8 cellular contexts compared by ENCODE assay signal in genomic region chr3:10140996-10141546, GRCh38.
DNase-seq lines count a peak whose midpoint lies in the region; ATAC-seq and TF ChIP-seq lines count a peak whose summit lies in the region.

No MANE protein-coding gene starts in this region.

- TF ChIP-seq CTCF in C4-2B (conservative IDR thresholded peaks at IDR 0.05) (no peak), NB4 (IDR thresholded peaks at IDR 0.05; ENCODE audit: low read depth, low read length) (no peak)

- no peaks in the 10 kb centered on the region for H3K9me3 Mint-ChIP-seq in effector memory CD8-positive, alpha-beta T cell

- H3K36me3 ChIP-seq in neuron (ENCODE audit: insufficient read depth, low read length), result peaks cover 14% of the 10 kb centered on the region

- no peak for TF ChIP-seq POLR2A in NB4 (IDR thresholded peaks at IDR 0.05; ENCODE audit: extremely low read depth, insufficient read length)

- H3K27me3 Mint-ChIP-seq in effector memory CD8-positive, alpha-beta T cell, result no peaks in the 10 kb centered on the region

- H2AFZ ChIP-seq in neuron (ENCODE audit: low read depth, low read length), result peak overlapping the region; percentile 84

- peak overlapping the region; percentile 95 to 97 for H3K27ac Mint-ChIP-seq in effector memory CD8-positive, alpha-beta T cell

- no peak for ATAC-seq in effector memory CD8-positive, alpha-beta T cell (replicated peaks)
- ATAC-seq in HG03045 (IDR thresholded peaks at IDR 0.05; ENCODE audit: unreplicated experiment), result no peak

- no peaks in the 10 kb centered on the region for H3K27me3 ChIP-seq in neuron (ENCODE audit: insufficient read depth, low read length)

- peaks cover 4% of the 10 kb centered on the region for H3K4me1 ChIP-seq in neuron (ENCODE audit: insufficient read depth, low read length)

- H3K27ac ChIP-seq in C4-2B, result peak overlapping the region; percentile 93; the same call in 1 of the 2 replicates

- peaks cover 6% of the 10 kb centered on the region for H3K9me3 ChIP-seq in neuron (ENCODE audit: low read length)

- H3K4me3 Mint-ChIP-seq in effector memory CD8-positive, alpha-beta T cell, result peak overlapping the region; percentile 89 to 90

- peaks cover 18 to 24% of the 10 kb centered on the region in 2 donors for H3K4me1 Mint-ChIP-seq in effector memory CD8-positive, alpha-beta T cell (ENCODE audit: low read depth in 2 of 2)

- peaks cover 41% of the 10 kb centered on the region for H3K36me3 Mint-ChIP-seq in effector memory CD8-positive, alpha-beta T cell (ENCODE audit: insufficient read depth)

- H3K4me3 ChIP-seq in NB4 (ENCODE audit: low read depth, low read length) (peak overlapping the region; percentile 68), neuron (ENCODE audit: low read length) (peak overlapping the region; percentile 97)

- DNase-seq in NB4 (ENCODE audit: low read depth) (peak; percentile 45), AG20443 (ENCODE audit: low spot score) (no peak), COLO829 (ENCODE audit: low spot score) (no peak), NCI-H2227 treated with DMSO at 0.1 percent for 48 hours (lab: John Stamatoyannopoulos, UW) (no peak)
- no peak for DNase-seq in effector memory CD8-positive, alpha-beta T cell
